1 cellular context compared by ENCODE assay signal in genomic region chr17:29150191-29150590, GRCh38.
TF ChIP-seq lines count a peak whose summit lies in the region.

No MANE protein-coding gene starts in this region.

TF ChIP-seq in HCT116, 20 proteins besides CTCF, POLR2A, EP300 and RAD21 (continued from another document):
- TF ChIP-seq SIN3A (IDR thresholded peaks at IDR 0.05; ENCODE audit: low read depth) (no peak), CBX3 (IDR thresholded peaks at IDR 0.05; ENCODE audit: low read depth) (no peak)
